ENCODE assay signal across 8 cellular contexts in the genomic region with DNA sequence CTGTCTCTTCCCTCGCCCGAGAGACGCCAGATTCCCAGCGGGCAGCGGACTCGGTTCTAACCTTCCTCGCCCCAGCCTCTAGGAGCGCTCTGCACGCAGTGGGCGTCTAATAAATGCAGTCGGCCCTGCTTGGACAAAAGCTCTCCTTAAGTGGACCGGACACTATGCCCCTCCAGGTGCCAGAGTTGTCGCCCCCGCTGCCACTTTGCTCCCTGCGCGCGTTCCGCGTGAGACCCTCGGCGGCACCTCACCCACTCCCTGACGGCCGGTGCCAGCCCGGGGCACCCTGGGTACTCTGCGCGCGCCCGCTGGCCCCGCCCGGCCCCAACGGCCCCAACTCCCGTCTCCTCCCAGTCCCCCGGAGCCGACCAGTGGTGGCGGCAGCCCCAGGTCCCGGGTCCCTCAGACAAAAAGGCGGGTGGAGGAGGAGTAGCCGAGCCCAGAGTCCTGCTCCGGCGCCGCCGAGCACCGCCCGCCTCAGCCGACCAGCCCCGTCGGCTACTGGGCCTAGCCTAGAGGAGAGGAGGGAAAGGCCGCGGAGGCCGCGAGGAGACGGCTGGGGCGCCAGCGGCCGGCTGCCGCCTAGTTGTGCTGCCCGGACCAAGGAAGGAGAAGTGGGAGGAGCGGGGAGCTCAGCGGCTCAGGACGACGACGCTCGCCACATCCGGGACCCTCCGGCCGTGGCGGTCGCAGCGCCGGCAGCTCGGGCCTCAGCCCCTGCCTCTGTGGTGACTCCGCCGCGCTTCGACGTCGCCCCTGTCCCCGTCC.
DNase-seq lines count a peak whose midpoint lies in the region; ATAC-seq and TF ChIP-seq lines count a peak whose summit lies in the region.

No MANE protein-coding gene starts in this region.

- H3K4me3 ChIP-seq in KMS-11 (IDR thresholded peaks at IDR 0.05; ENCODE audit: insufficient read depth, low read depth, low read length) (no peak overlapping the region), gastroesophageal sphincter (peak overlapping the region; percentile 76 to 96), neuronal stem cell (ENCODE audit: low read length in 2 of 2) (peak overlapping the region; percentile 90 to 98)

- H3K79me1 ChIP-seq in neuronal stem cell (ENCODE audit: low read depth, low read length): peaks cover 3% of the 10 kb centered on the region

- DNase-seq in SHP77 (lab: John Stamatoyannopoulos, UW): peak; percentile 71 to 82
- peak; percentile 72 for DNase-seq in activated naive CD4-positive, alpha-beta T cell treated with Interleukin-2 at 50 U/mL for 16 hours
- DNase-seq in neuronal stem cell (ENCODE audit: low spot score): peak; percentile 82
- peak; percentile 65 for DNase-seq in superior temporal gyrus (ENCODE audit: extremely low spot score)

- H4K91ac ChIP-seq in neuronal stem cell (ENCODE audit: low read depth, low read length, poor library complexity): no peak overlapping the region

- no peaks in the 10 kb centered on the region for H3K27me3 ChIP-seq in KMS-11 (ENCODE audit: insufficient read depth, low read depth)
- H3K27me3 ChIP-seq in gastroesophageal sphincter: no peaks in the 10 kb centered on the region
- no peaks in the 10 kb centered on the region for H3K27me3 ChIP-seq in neuronal stem cell (ENCODE audit: control insufficient read depth in 3 of 3, insufficient read depth in 3 of 3, low read depth in 1 of 3, low read length in 3 of 3)

- H3K27ac ChIP-seq in KMS-11 (peak overlapping the region; percentile 65), gastroesophageal sphincter (peak overlapping the region; percentile 95 to 99 (median 98)), neuronal stem cell (replicated peaks; ENCODE audit: low read length) (peak overlapping the region; percentile 99)

- H3K14ac ChIP-seq in neuronal stem cell (ENCODE audit: low read length): peak overlapping the region; percentile 94

- H3K4me2 ChIP-seq in KMS-11 (peak overlapping the region; percentile 83), neuronal stem cell (ENCODE audit: insufficient read depth, low read length, poor library complexity, severe bottlenecking) (peak overlapping the region; percentile 58)

- H2BK5ac ChIP-seq in neuronal stem cell (ENCODE audit: low read length): peak overlapping the region; percentile 93

- TF ChIP-seq CTCF in KMS-11 (conservative IDR thresholded peaks at IDR 0.05; ENCODE audit: low read depth, low read length): peak; percentile 65
- TF ChIP-seq CTCF in gastroesophageal sphincter (IDR thresholded peaks at IDR 0.05): peak; percentile 43 to 65 (median 52)

- no peaks in the 10 kb centered on the region for H4K20me1 ChIP-seq in KMS-11 (ENCODE audit: insufficient read depth)

- peak overlapping the region; percentile 53 for H3K4ac ChIP-seq in neuronal stem cell (ENCODE audit: low read length)

- peak overlapping the region; percentile 96 for H2BK15ac ChIP-seq in neuronal stem cell (ENCODE audit: low read length)

- WGBS in gastroesophageal sphincter (ENCODE audit: low coverage in 1 of 2), 2 donors: 0% methylated on average over 2 of the region's 78 CpGs; no CpG with 5 or more reads in 1 of the 2 donors
- WGBS in neuronal stem cell (ENCODE audit: extremely low coverage in 2 of 2, insufficient read length in 2 of 2, insufficient replicate concordance in 1 of 2), 2 donors: no CpG with 5 or more reads among the region's 78 CpGs

- H2AFZ ChIP-seq in KMS-11 (ENCODE audit: low read depth) (peak overlapping the region; percentile 84), neuronal stem cell (ENCODE audit: low read length) (peak overlapping the region; percentile 100)

- H3K36me3 ChIP-seq in ES-I3 (ENCODE audit: insufficient read depth, low read length) (no peaks in the 10 kb centered on the region), KMS-11 (ENCODE audit: insufficient read depth) (no peaks in the 10 kb centered on the region), gastroesophageal sphincter (no peaks in the 10 kb centered on the region), neuronal stem cell (replicated peaks in 1 of 2; ENCODE audit: control insufficient read depth in 2 of 2, insufficient read depth in 2 of 2, low read length in 2 of 2) (no peaks in the 10 kb centered on the region)

- H3K23ac ChIP-seq in neuronal stem cell (ENCODE audit: low read depth, low read length, poor library complexity): peak overlapping the region; percentile 97

- peak; percentile 84 to 87 for TF ChIP-seq POLR2A in gastroesophageal sphincter (IDR thresholded peaks at IDR 0.05)

- no peak for TF ChIP-seq EP300 in gastroesophageal sphincter (IDR thresholded peaks at IDR 0.05)

- H3K79me2 ChIP-seq in KMS-11 (ENCODE audit: insufficient read depth, low read depth): peaks cover 12% of the 10 kb centered on the region; the same call in 1 of the 2 replicates

- peak overlapping the region; percentile 41 for H2BK12ac ChIP-seq in neuronal stem cell (ENCODE audit: low read length)

- no peak overlapping the region for H2AK5ac ChIP-seq in neuronal stem cell (ENCODE audit: low read depth, low read length)

- peak overlapping the region; percentile 82 for H4K8ac ChIP-seq in neuronal stem cell (ENCODE audit: low read depth, low read length)

- peak overlapping the region; percentile 100 for H3K18ac ChIP-seq in neuronal stem cell (ENCODE audit: low read length)

- no peak overlapping the region for H2BK120ac ChIP-seq in neuronal stem cell (ENCODE audit: low read depth, low read length)

- no peaks in the 10 kb centered on the region for H3K9me3 ChIP-seq in ES-I3 (ENCODE audit: control insufficient read depth, insufficient read depth, low read length)
- no peaks in the 10 kb centered on the region for H3K9me3 ChIP-seq in gastroesophageal sphincter
- no peaks in the 10 kb centered on the region for H3K9me3 ChIP-seq in neuronal stem cell (replicated peaks in 1 of 2; ENCODE audit: control insufficient read depth in 2 of 2, insufficient read depth in 1 of 2, low read depth in 1 of 2, low read length in 2 of 2)

- ATAC-seq in GM21786 (IDR thresholded peaks at IDR 0.05; ENCODE audit: unreplicated experiment) (peak; percentile 80), gastroesophageal sphincter (peak; percentile 97)

- H3K9ac ChIP-seq in ES-I3 (ENCODE audit: low read depth, low read length): peak overlapping the region; percentile 56
- peak overlapping the region; percentile 56 for H3K9ac ChIP-seq in KMS-11
- peak overlapping the region; percentile 97 for H3K9ac ChIP-seq in neuronal stem cell (ENCODE audit: low read depth, low read length, poor library complexity)

- no peaks in the 10 kb centered on the region for H3K4me1 ChIP-seq in ES-I3 (ENCODE audit: insufficient read depth, low read length)
- peaks cover 17% of the 10 kb centered on the region for H3K4me1 ChIP-seq in KMS-11 (ENCODE audit: low read depth, poor library complexity, severe bottlenecking)
- H3K4me1 ChIP-seq in gastroesophageal sphincter: peaks cover 0 to 28% (median 3%) of the 10 kb centered on the region in 3 donors
- peaks cover 0 to 3% of the 10 kb centered on the region in 2 donors for H3K4me1 ChIP-seq in neuronal stem cell (ENCODE audit: control insufficient read depth in 2 of 2, insufficient read depth in 1 of 2, low read depth in 1 of 2, low read length in 2 of 2)
